ENCODE assay signal across 14 cellular contexts in genomic region chr12:55934343-55934742, GRCh38. TPM values are rescaled to one million over a fixed set of nuclear protein-coding genes. Genes with fewer than 3 reads are reported as not detected.
DNase-seq lines count a peak whose midpoint lies in the region; ATAC-seq and TF ChIP-seq lines count a peak whose summit lies in the region.
"Had no signal": no experiment of that assay in that cellular context is flagged by ENCODE, and none has a peak within 500 bp of the region (broad histone marks: within the 10 kb centered on the region; RNA-seq: fewer than 3 reads in every experiment).

No MANE protein-coding gene starts in this region.

- peaks cover 71% of the 10 kb centered on the region for H3K4me1 Mint-ChIP-seq in T-helper 1 cell treated with Interleukin-12 subunit alpha and Interleukin-12 subunit beta and Interleukin-4 antibody, amounts not matched to agents 30 μg/mL and 1 μg/mL, for 36 hours (ENCODE audit: low read depth)
- peaks cover 35 to 40% (median 39%) of the 10 kb centered on the region in 3 donors for H3K4me1 Mint-ChIP-seq in IgD-negative memory B cell
- peaks cover 78% of the 10 kb centered on the region for H3K4me1 Mint-ChIP-seq in activated naive CD8-positive, alpha-beta T cell treated with anti-CD3 and anti-CD28 coated beads, Interleukin-2, amount 50 U/mL, for 24 hours
- peaks cover 29% of the 10 kb centered on the region for H3K4me1 Mint-ChIP-seq in nephron

- DNase-seq in T-helper 1 cell = no peak
- DNase-seq in activated naive CD8-positive, alpha-beta T cell treated with anti-CD3 and anti-CD28 coated beads, Interleukin-2, amount 50 U/mL, for 24 hours = no peak
- DNase-seq: cerebellar nuclear complex, foreskin melanocyte, kidney glomerular epithelial cell, naive B cell, upper lobe of right lung had no signal

- no peak for TF ChIP-seq CTCF in nephron (IDR thresholded peaks at IDR 0.05; ENCODE audit: unreplicated experiment in 3 of 3)

- H3K27me3 Mint-ChIP-seq in T-helper 1 cell treated with Interleukin-12 subunit alpha and Interleukin-12 subunit beta and Interleukin-4 antibody, amounts not matched to agents 30 μg/mL and 1 μg/mL, for 36 hours (ENCODE audit: low read depth) = no peaks in the 10 kb centered on the region
- H3K27me3 Mint-ChIP-seq in IgD-negative memory B cell (no peaks in the 10 kb centered on the region), nephron (ENCODE audit: low read depth) (peaks cover 44% of the 10 kb centered on the region)
- no peaks in the 10 kb centered on the region for H3K27me3 Mint-ChIP-seq in activated naive CD8-positive, alpha-beta T cell treated with anti-CD3 and anti-CD28 coated beads, Interleukin-2, amount 50 U/mL, for 24 hours
- H3K27me3 Mint-ChIP-seq: naive B cell had no signal

- peak overlapping the region; percentile 100 for H3K4me3 Mint-ChIP-seq in T-helper 1 cell treated with Interleukin-12 subunit alpha and Interleukin-12 subunit beta and Interleukin-4 antibody, amounts not matched to agents 30 μg/mL and 1 μg/mL, for 36 hours
- H3K4me3 Mint-ChIP-seq in IgD-negative memory B cell = peak overlapping the region in 2 of 4 donors; percentile 13 to 44
- peak overlapping the region; percentile 93 for H3K4me3 Mint-ChIP-seq in activated naive CD8-positive, alpha-beta T cell treated with anti-CD3 and anti-CD28 coated beads, Interleukin-2, amount 50 U/mL, for 24 hours
- H3K4me3 Mint-ChIP-seq in nephron = peak overlapping the region; percentile 22 to 63 (median 51)

- H3K27ac Mint-ChIP-seq in T-helper 1 cell treated with Interleukin-12 subunit alpha and Interleukin-12 subunit beta and Interleukin-4 antibody, amounts not matched to agents 30 μg/mL and 1 μg/mL, for 36 hours = peak overlapping the region; percentile 53
- H3K27ac Mint-ChIP-seq in IgD-negative memory B cell (peak overlapping the region; percentile 3 to 59 (median 29)), nephron (no peak overlapping the region)
- H3K27ac Mint-ChIP-seq in activated naive CD8-positive, alpha-beta T cell treated with anti-CD3 and anti-CD28 coated beads, Interleukin-2, amount 50 U/mL, for 24 hours = peak overlapping the region; percentile 73

- H3K36me3 Mint-ChIP-seq in T-helper 1 cell treated with Interleukin-12 subunit alpha and Interleukin-12 subunit beta and Interleukin-4 antibody, amounts not matched to agents 30 μg/mL and 1 μg/mL, for 36 hours (ENCODE audit: low read depth) = peaks cover 66% of the 10 kb centered on the region
- H3K36me3 Mint-ChIP-seq in IgD-negative memory B cell (no peaks in the 10 kb centered on the region), nephron (ENCODE audit: low read depth) (no peaks in the 10 kb centered on the region)
- H3K36me3 Mint-ChIP-seq in activated naive CD8-positive, alpha-beta T cell treated with anti-CD3 and anti-CD28 coated beads, Interleukin-2, amount 50 U/mL, for 24 hours (ENCODE audit: low read depth) = peaks cover 39% of the 10 kb centered on the region

- no peak for ATAC-seq in activated naive CD8-positive, alpha-beta T cell treated with anti-CD3 and anti-CD28 coated beads, Interleukin-2, amount 50 U/mL, for 24 hours
- no peak for ATAC-seq in GM18858 (IDR thresholded peaks at IDR 0.05; ENCODE audit: unreplicated experiment)
- no peak for ATAC-seq in GM21447 (IDR thresholded peaks at IDR 0.05; ENCODE audit: unreplicated experiment)
- no peak for ATAC-seq in HG03159 (IDR thresholded peaks at IDR 0.05; ENCODE audit: unreplicated experiment)
- ATAC-seq: sciatic nerve, upper lobe of right lung had no signal

- H3K9me3 Mint-ChIP-seq in T-helper 1 cell treated with Interleukin-12 subunit alpha and Interleukin-12 subunit beta and Interleukin-4 antibody, amounts not matched to agents 30 μg/mL and 1 μg/mL, for 36 hours = no peaks in the 10 kb centered on the region
- H3K9me3 Mint-ChIP-seq in IgD-negative memory B cell = no peaks in the 10 kb centered on the region
- H3K9me3 Mint-ChIP-seq in activated naive CD8-positive, alpha-beta T cell treated with anti-CD3 and anti-CD28 coated beads, Interleukin-2, amount 50 U/mL, for 24 hours = no peaks in the 10 kb centered on the region
- no peaks in the 10 kb centered on the region for H3K9me3 Mint-ChIP-seq in nephron
- H3K9me3 Mint-ChIP-seq: naive B cell had no signal

RNA-seq across cellular contexts. Expression of gene DGKA, which starts 3.4 kb away (rescaled TPM):
- polyA plus RNA-seq in IgD-negative memory B cell = 114 TPM

RNA-seq across cellular contexts. Expression of gene PYM1, which starts 6.6 kb away (rescaled TPM):
- polyA plus RNA-seq in IgD-negative memory B cell = 76.5 TPM

RNA-seq across cellular contexts. Expression of gene PMEL, which starts 31.5 kb away (rescaled TPM):
- polyA plus RNA-seq in IgD-negative memory B cell = 1.1 TPM

RNA-seq across cellular contexts. Expression of gene CDK2, which starts 32.3 kb away (rescaled TPM):
- polyA plus RNA-seq in IgD-negative memory B cell = 8.9 TPM

RNA-seq across cellular contexts. Expression of gene RAB5B, which starts 39.5 kb away (rescaled TPM):
- polyA plus RNA-seq in IgD-negative memory B cell = 54.7 TPM

Comparison
In these comparisons a context has a peak if more than half of its experiments do, and no peak if none do; other contexts are left out.
1. H3K27ac Mint-ChIP-seq: peak in T-helper 1 cell treated with Interleukin-12 subunit alpha and Interleukin-12 subunit beta and Interleukin-4 antibody, amounts not matched to agents 30 μg/mL and 1 μg/mL, for 36 hours (single experiment), IgD-negative memory B cell (3 of 3) and activated naive CD8-positive, alpha-beta T cell treated with anti-CD3 and anti-CD28 coated beads, Interleukin-2, amount 50 U/mL, for 24 hours (single experiment); none in nephron (0 of 3).